In the genomic region with DNA sequence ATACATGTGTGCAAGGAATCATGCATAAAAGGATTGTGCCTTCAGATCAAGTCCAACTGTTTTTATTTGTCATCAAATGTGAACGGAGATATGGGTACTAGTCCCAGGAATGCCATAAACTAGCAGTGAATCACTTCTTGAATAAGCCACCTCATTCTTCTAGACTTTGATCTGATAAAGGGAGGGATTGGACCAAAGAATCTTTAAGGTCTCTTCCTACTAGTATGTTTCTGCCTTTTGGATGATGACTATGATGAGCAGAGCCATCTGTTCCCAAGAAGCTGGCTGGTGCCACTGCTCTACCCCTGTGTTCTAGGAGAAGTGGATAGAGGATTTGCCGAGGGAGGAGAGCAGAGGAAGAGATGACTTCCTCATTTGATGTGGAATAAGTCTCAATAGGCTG, we compare ENCODE assay signal across 1 cellular context.
TF ChIP-seq lines count a peak whose summit lies in the region.

No MANE protein-coding gene starts in this region.

TF ChIP-seq in GM23338, 12 proteins besides CTCF, POLR2A, EP300 and RAD21 (continued from another document):
- TF ChIP-seq, protein P1, sequence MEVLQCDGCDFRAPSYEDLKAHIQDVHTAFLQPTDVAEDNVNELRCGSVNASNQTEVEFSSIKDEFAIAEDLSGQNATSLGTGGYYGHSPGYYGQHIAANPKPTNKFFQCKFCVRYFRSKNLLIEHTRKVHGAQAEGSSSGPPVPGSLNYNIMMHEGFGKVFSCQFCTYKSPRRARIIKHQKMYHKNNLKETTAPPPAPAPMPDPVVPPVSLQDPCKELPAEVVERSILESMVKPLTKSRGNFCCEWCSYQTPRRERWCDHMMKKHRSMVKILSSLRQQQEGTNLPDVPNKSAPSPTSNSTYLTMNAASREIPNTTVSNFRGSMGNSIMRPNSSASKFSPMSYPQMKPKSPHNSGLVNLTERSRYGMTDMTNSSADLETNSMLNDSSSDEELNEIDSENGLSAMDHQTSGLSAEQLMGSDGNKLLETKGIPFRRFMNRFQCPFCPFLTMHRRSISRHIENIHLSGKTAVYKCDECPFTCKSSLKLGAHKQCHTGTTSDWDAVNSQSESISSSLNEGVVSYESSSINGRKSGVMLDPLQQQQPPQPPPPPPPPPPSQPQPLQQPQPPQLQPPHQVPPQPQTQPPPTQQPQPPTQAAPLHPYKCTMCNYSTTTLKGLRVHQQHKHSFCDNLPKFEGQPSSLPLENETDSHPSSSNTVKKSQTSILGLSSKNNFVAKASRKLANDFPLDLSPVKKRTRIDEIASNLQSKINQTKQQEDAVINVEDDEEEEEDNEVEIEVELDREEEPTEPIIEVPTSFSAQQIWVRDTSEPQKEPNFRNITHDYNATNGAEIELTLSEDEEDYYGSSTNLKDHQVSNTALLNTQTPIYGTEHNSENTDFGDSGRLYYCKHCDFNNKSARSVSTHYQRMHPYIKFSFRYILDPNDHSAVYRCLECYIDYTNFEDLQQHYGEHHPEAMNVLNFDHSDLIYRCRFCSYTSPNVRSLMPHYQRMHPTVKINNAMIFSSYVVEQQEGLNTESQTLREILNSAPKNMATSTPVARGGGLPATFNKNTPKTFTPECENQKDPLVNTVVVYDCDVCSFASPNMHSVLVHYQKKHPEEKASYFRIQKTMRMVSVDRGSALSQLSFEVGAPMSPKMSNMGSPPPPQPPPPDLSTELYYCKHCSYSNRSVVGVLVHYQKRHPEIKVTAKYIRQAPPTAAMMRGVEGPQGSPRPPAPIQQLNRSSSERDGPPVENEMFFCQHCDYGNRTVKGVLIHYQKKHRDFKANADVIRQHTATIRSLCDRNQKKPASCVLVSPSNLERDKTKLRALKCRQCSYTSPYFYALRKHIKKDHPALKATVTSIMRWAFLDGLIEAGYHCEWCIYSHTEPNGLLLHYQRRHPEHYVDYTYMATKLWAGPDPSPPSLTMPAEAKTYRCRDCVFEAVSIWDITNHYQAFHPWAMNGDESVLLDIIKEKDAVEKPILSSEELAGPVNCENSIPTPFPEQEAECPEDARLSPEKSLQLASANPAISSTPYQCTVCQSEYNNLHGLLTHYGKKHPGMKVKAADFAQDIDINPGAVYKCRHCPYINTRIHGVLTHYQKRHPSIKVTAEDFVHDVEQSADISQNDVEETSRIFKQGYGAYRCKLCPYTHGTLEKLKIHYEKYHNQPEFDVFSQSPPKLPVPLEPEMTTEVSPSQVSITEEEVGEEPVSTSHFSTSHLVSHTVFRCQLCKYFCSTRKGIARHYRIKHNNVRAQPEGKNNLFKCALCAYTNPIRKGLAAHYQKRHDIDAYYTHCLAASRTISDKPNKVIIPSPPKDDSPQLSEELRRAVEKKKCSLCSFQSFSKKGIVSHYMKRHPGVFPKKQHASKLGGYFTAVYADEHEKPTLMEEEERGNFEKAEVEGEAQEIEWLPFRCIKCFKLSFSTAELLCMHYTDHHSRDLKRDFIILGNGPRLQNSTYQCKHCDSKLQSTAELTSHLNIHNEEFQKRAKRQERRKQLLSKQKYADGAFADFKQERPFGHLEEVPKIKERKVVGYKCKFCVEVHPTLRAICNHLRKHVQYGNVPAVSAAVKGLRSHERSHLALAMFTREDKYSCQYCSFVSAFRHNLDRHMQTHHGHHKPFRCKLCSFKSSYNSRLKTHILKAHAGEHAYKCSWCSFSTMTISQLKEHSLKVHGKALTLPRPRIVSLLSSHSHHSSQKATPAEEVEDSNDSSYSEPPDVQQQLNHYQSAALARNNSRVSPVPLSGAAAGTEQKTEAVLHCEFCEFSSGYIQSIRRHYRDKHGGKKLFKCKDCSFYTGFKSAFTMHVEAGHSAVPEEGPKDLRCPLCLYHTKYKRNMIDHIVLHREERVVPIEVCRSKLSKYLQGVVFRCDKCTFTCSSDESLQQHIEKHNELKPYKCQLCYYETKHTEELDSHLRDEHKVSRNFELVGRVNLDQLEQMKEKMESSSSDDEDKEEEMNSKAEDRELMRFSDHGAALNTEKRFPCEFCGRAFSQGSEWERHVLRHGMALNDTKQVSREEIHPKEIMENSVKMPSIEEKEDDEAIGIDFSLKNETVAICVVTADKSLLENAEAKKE (CRISPR knock-in tag; IDR thresholded peaks at IDR 0.05): no peak
- no peak for TF ChIP-seq ZNF114 (CRISPR knock-in tag; IDR thresholded peaks at IDR 0.05)
- TF ChIP-seq, protein P2, sequence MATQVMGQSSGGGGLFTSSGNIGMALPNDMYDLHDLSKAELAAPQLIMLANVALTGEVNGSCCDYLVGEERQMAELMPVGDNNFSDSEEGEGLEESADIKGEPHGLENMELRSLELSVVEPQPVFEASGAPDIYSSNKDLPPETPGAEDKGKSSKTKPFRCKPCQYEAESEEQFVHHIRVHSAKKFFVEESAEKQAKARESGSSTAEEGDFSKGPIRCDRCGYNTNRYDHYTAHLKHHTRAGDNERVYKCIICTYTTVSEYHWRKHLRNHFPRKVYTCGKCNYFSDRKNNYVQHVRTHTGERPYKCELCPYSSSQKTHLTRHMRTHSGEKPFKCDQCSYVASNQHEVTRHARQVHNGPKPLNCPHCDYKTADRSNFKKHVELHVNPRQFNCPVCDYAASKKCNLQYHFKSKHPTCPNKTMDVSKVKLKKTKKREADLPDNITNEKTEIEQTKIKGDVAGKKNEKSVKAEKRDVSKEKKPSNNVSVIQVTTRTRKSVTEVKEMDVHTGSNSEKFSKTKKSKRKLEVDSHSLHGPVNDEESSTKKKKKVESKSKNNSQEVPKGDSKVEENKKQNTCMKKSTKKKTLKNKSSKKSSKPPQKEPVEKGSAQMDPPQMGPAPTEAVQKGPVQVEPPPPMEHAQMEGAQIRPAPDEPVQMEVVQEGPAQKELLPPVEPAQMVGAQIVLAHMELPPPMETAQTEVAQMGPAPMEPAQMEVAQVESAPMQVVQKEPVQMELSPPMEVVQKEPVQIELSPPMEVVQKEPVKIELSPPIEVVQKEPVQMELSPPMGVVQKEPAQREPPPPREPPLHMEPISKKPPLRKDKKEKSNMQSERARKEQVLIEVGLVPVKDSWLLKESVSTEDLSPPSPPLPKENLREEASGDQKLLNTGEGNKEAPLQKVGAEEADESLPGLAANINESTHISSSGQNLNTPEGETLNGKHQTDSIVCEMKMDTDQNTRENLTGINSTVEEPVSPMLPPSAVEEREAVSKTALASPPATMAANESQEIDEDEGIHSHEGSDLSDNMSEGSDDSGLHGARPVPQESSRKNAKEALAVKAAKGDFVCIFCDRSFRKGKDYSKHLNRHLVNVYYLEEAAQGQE (IDR thresholded peaks at IDR 0.05; ENCODE audit: unreplicated experiment): no peak
- no peak for TF ChIP-seq NANOG (IDR thresholded peaks at IDR 0.05; ENCODE audit: borderline replicate concordance)
- TF ChIP-seq CREB1 (CRISPR knock-in tag; IDR thresholded peaks at IDR 0.05; ENCODE audit: low read depth): no peak
- TF ChIP-seq STAT1 (IDR thresholded peaks at IDR 0.05; ENCODE audit: unreplicated experiment): no peak
